ENCODE assay signal across 8 cellular contexts in genomic region chr1:108877858-108878257, GRCh38. TPM values are rescaled to one million over a fixed set of nuclear protein-coding genes. Genes with fewer than 3 reads are reported as not detected.
DNase-seq lines count a peak whose midpoint lies in the region; ATAC-seq and TF ChIP-seq lines count a peak whose summit lies in the region.

No MANE protein-coding gene starts in this region.

- peaks cover 0 to 5% (median 0%) of the 10 kb centered on the region in 3 donors for H3K36me3 Mint-ChIP-seq in CD8-positive, alpha-beta memory T cell
- no peaks in the 10 kb centered on the region for H3K36me3 Mint-ChIP-seq in type B pancreatic cell

- H3K27ac ChIP-seq in CD8-positive, alpha-beta memory T cell (ENCODE audit: low read depth, low read length) = no peak overlapping the region
- H3K27ac ChIP-seq in HUES64 (ENCODE audit: low read depth, low read length) (no peak overlapping the region), lower lobe of right lung (peak overlapping the region; percentile 76)

- 24% methylated on average over 8 of the region's 8 CpGs for WGBS in HUES64

- CTCF ChIA-PET in CD8-positive, alpha-beta memory T cell (lab: Charles Lee) = no interaction called here

- peak overlapping the region in 7 of 8 donors; percentile 3 to 94 (median 78) for H3K27ac Mint-ChIP-seq in CD8-positive, alpha-beta memory T cell
- peak overlapping the region; percentile 81 for H3K27ac Mint-ChIP-seq in type B pancreatic cell

- in situ Hi-C loops in astrocyte of the spinal cord (cut with HindIII; ENCODE audit: low sequenced_read_pairs) = no loop called here

- H3K4me1 ChIP-seq in CD8-positive, alpha-beta memory T cell (ENCODE audit: insufficient read depth, low read length) = peaks cover 13% of the 10 kb centered on the region
- H3K4me1 ChIP-seq in HUES64 (ENCODE audit: insufficient read depth, low read length) (peaks cover 8% of the 10 kb centered on the region), lower lobe of right lung (peaks cover 31% of the 10 kb centered on the region)

- peak overlapping the region; percentile 50; the same call in 1 of the 2 replicates for H3K9ac ChIP-seq in HUES64 (ENCODE audit: low read depth, low read length)

- TF ChIP-seq CTCF in astrocyte of the spinal cord (IDR thresholded peaks at IDR 0.05; ENCODE audit: low read depth, low read length) (no peak), lower lobe of right lung (IDR thresholded peaks at IDR 0.05) (no peak), type B pancreatic cell (conservative IDR thresholded peaks at IDR 0.05) (no peak)

- intact Hi-C loops in lower lobe of right lung (cut with DNase I) = no loop called here

- POLR2A ChIA-PET in CD8-positive, alpha-beta memory T cell (lab: Charles Lee) = no interaction called here

- H3K27me3 ChIP-seq in CD8-positive, alpha-beta memory T cell (ENCODE audit: insufficient read depth, low read length, poor library complexity, severe bottlenecking) = no peaks in the 10 kb centered on the region
- peaks cover 12% of the 10 kb centered on the region for H3K27me3 ChIP-seq in HUES64 (ENCODE audit: insufficient read depth, low read length)
- no peaks in the 10 kb centered on the region for H3K27me3 ChIP-seq in lower lobe of right lung (ENCODE audit: low read depth)

- ATAC-seq in lower lobe of right lung (no peak), GM21786 (IDR thresholded peaks at IDR 0.05; ENCODE audit: unreplicated experiment) (no peak)

- no peaks in the 10 kb centered on the region for H3K9me3 Mint-ChIP-seq in CD8-positive, alpha-beta memory T cell
- no peaks in the 10 kb centered on the region for H3K9me3 Mint-ChIP-seq in type B pancreatic cell

- no peaks in the 10 kb centered on the region for H3K9me3 ChIP-seq in CD8-positive, alpha-beta memory T cell (ENCODE audit: low read length)
- H3K9me3 ChIP-seq in HUES64 (ENCODE audit: insufficient read depth, low read depth, low read length) (no peaks in the 10 kb centered on the region), lower lobe of right lung (no peaks in the 10 kb centered on the region)

- peak overlapping the region; percentile 66 for H3K4me3 ChIP-seq in CD8-positive, alpha-beta memory T cell (ENCODE audit: low read length)
- H3K4me3 ChIP-seq in HUES64 (ENCODE audit: low read length) (peak overlapping the region; percentile 78), astrocyte of the spinal cord (ENCODE audit: low read depth, low read length) (peak overlapping the region; percentile 71), lower lobe of right lung (peak overlapping the region; percentile 89)

- H3K27me3 Mint-ChIP-seq in CD8-positive, alpha-beta memory T cell = peaks cover under 1 to 4% of the 10 kb centered on the region in 2 donors
- no peaks in the 10 kb centered on the region for H3K27me3 Mint-ChIP-seq in type B pancreatic cell

- H3K4me3 Mint-ChIP-seq in CD8-positive, alpha-beta memory T cell = peak overlapping the region; percentile 91 to 98 (median 95)
- peak overlapping the region; percentile 95 for H3K4me3 Mint-ChIP-seq in type B pancreatic cell

- no peaks in the 10 kb centered on the region for H3K36me3 ChIP-seq in CD8-positive, alpha-beta memory T cell (ENCODE audit: insufficient read depth, low read length)
- H3K36me3 ChIP-seq in HUES64 (ENCODE audit: insufficient read depth, low read length) = no peaks in the 10 kb centered on the region
- no peaks in the 10 kb centered on the region for H3K36me3 ChIP-seq in lower lobe of right lung

- peaks cover 15 to 18% (median 16%) of the 10 kb centered on the region in 3 donors for H3K4me1 Mint-ChIP-seq in CD8-positive, alpha-beta memory T cell
- peaks cover 15% of the 10 kb centered on the region for H3K4me1 Mint-ChIP-seq in type B pancreatic cell (ENCODE audit: unreplicated experiment)

- DNase-seq in CD8-positive, alpha-beta memory T cell = no peak
- DNase-seq in astrocyte of the spinal cord (ENCODE audit: low read depth, low spot score) = peak; percentile 51
- DNase-seq in lower lobe of right lung = no peak
- DNase-seq in type B pancreatic cell (ENCODE audit: extremely low spot score, unreplicated experiment) = no peak
- DNase-seq in iPS-NIHi7 (ENCODE audit: extremely low spot score) = no peak
- no peak for DNase-seq in NCI-H446 (lab: John Stamatoyannopoulos, UW)

RNA-seq across cellular contexts. Expression of gene GPSM2, which starts 1.1 kb away (rescaled TPM):
- 1 to 10 TPM; 6.0 to 7.5 TPM for total RNA-seq in CD8-positive, alpha-beta memory T cell
- polyA plus RNA-seq in CD8-positive, alpha-beta memory T cell = 2.0 TPM
- polyA plus RNA-seq in HUES64 (2013, experiment 1 of 2) = 9.0 TPM
- polyA plus RNA-seq in HUES64 (2013, experiment 2 of 2) = 15.9 TPM
- total RNA-seq in lower lobe of right lung (16.5 TPM), type B pancreatic cell (ENCODE audit: low replicate concordance) (21.8 and 27.9 TPM in 2 replicates)

RNA-seq across cellular contexts. Expression of gene AKNAD1, which starts 21.0 kb away (rescaled TPM):
- total RNA-seq in CD8-positive, alpha-beta memory T cell = not detected
- not detected for polyA plus RNA-seq in CD8-positive, alpha-beta memory T cell
- polyA plus RNA-seq in HUES64 (2013, experiment 1 of 2) = not detected
- polyA plus RNA-seq in HUES64 (2013, experiment 2 of 2) = not detected
- total RNA-seq in lower lobe of right lung (1.3 TPM), type B pancreatic cell (ENCODE audit: low replicate concordance) (0.92 TPM in 1 of 2 replicates, not detected in the other)
